In the genomic region with DNA sequence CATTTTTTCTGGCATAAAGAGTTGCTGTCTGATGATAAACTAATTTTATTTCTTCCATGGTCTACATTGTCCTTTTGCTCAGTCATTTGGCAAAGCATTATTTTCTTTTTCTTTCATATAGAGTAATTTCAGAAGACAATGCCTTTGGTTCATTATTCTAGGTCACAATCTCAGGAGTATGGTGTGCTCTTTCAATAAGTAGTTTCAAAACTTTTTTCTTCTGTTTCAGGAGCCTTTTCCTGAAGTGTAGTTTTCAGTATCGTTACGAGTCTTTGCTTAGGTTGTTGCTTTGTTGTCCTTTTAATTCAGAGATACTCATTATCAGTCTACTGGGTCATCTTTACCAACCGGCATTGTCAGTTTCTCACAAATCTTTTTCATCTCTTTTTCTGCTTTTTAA, we compare ENCODE assay signal across 9 cellular contexts.
"Had no signal": no experiment of that assay in that cellular context is flagged by ENCODE, and none has a peak within 500 bp of the region (broad histone marks: within the 10 kb centered on the region; RNA-seq: fewer than 3 reads in every experiment).

No MANE protein-coding gene starts in this region.

- H3K9me3 ChIP-seq: HAP-1 had no signal

- H3K4me3 Mint-ChIP-seq: GM23338, H9, HFFc6 had no signal

- H3K27ac Mint-ChIP-seq: GM23338, H9, HFFc6 had no signal

- H3K9ac ChIP-seq: GM23248 had no signal

- H3K27ac ChIP-seq: GM23248 had no signal

- H2AFZ ChIP-seq: GM23248, GM23338 had no signal

- H3K4me2 ChIP-seq: GM23338 had no signal

- H3K36me3 ChIP-seq: HAP-1 had no signal

- H3K4me1 ChIP-seq: HAP-1 had no signal

- ATAC-seq: GM23338, HCT116 had no signal

- H3K4me3 ChIP-seq: GM23248, GM23338, HAP-1 had no signal

- H3K4me1 Mint-ChIP-seq: GM23338 had no signal

- DNase-seq: GM23248, GOT3, H7, H9, HCEC 1CT, HFFc6 had no signal
